In the genomic region with DNA sequence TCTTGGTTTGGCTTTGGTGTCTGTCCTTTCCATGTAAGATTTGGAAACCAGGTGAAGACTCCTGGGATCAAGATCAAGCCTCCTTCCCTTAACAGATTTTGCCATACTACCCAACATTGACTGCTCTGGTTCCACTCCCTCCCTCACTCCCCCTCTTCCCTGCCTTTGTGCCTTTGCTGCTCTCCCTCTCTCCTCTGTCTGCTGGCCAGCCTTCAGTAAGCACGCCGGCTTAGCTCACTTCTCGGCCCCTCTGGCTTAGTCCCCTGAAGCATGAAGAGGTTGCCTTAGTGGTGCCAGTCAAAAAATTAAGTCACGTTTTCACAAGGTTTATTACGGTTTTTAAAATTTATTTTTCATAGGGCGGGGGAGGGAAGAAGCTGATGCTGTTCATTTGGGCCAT, we compare ENCODE assay signal across 18 cellular contexts. TPM values are rescaled to one million over a fixed set of nuclear protein-coding genes. Genes with fewer than 3 reads are reported as not detected.
A peak's percentile ranks its signal among the peaks of the same experiment; 100 is the strongest.
DNase-seq lines count a peak whose midpoint lies in the region; ATAC-seq, FAIRE-seq and TF ChIP-seq lines count a peak whose summit lies in the region.
"Had no signal": no experiment of that assay in that cellular context is flagged by ENCODE, and none has a peak within 500 bp of the region (broad histone marks: within the 10 kb centered on the region; RNA-seq: fewer than 3 reads in every experiment).

No MANE protein-coding gene starts in this region.

- intact Hi-C loops in activated T-helper 1 cell treated with anti-CD3 and anti-CD28 coated beads, Interleukin-12 subunit alpha, Interleukin-12 subunit beta, Interleukin-2, Interleukin-4 antibody, amounts not matched to agents 30 ng/mL and 10 ng/mL and 1 ng/mL, durations not matched to agents 14 hours and 24 hours and 36 hours (cut with micrococcal nuclease), result no loop called here

- no peak for ATAC-seq in stimulated activated memory B cell treated with anti-CD40 and anti-IgM and Interleukin-4, amounts not matched to agents 10 μg/mL and 1 μg/mL and 100 μg/mL, for 72 hours
- ATAC-seq: GM12878 had no signal

- H3K4me1 Mint-ChIP-seq in stimulated activated memory B cell treated with anti-CD40 and anti-IgM and Interleukin-4, amounts not matched to agents 10 μg/mL and 1 μg/mL and 100 μg/mL, for 72 hours, result no peaks in the 10 kb centered on the region
- H3K4me1 Mint-ChIP-seq in activated T-helper 1 cell treated with anti-CD3 and anti-CD28 coated beads, Interleukin-12 subunit alpha, Interleukin-12 subunit beta, Interleukin-2, Interleukin-4 antibody, amounts not matched to agents 30 ng/mL and 10 ng/mL and 1 ng/mL, durations not matched to agents 14 hours and 24 hours and 36 hours (ENCODE audit: low read depth), result no peaks in the 10 kb centered on the region
- H3K4me1 Mint-ChIP-seq: B cell had no signal

- H3K27ac Mint-ChIP-seq in stimulated activated memory B cell treated with anti-CD40 and anti-IgM and Interleukin-4, amounts not matched to agents 10 μg/mL and 1 μg/mL and 100 μg/mL, for 72 hours, result no peak overlapping the region
- H3K27ac Mint-ChIP-seq in activated T-helper 1 cell treated with anti-CD3 and anti-CD28 coated beads, Interleukin-12 subunit alpha, Interleukin-12 subunit beta, Interleukin-2, Interleukin-4 antibody, amounts not matched to agents 30 ng/mL and 10 ng/mL and 1 ng/mL, durations not matched to agents 14 hours and 24 hours and 36 hours, result no peak overlapping the region
- H3K27ac Mint-ChIP-seq: B cell; CD4-positive, alpha-beta T cell; IgD-negative memory B cell had no signal

- H3K27me3 ChIP-seq in WERI-Rb-1 (ENCODE audit: insufficient read depth, low read depth, severe bottlenecking), result peaks cover 33% of the 10 kb centered on the region

- H3K4me3 Mint-ChIP-seq in stimulated activated memory B cell treated with anti-CD40 and anti-IgM and Interleukin-4, amounts not matched to agents 10 μg/mL and 1 μg/mL and 100 μg/mL, for 72 hours, result peak overlapping the region; percentile 13
- no peak overlapping the region for H3K4me3 Mint-ChIP-seq in activated T-helper 1 cell treated with anti-CD3 and anti-CD28 coated beads, Interleukin-12 subunit alpha, Interleukin-12 subunit beta, Interleukin-2, Interleukin-4 antibody, amounts not matched to agents 30 ng/mL and 10 ng/mL and 1 ng/mL, durations not matched to agents 14 hours and 24 hours and 36 hours
- H3K4me3 Mint-ChIP-seq: B cell; CD4-positive, alpha-beta T cell; IgD-negative memory B cell had no signal

- peak; percentile 16 for DNase-seq in WERI-Rb-1
- DNase-seq in ecto neural progenitor cell (ENCODE audit: low spot score), result peak; percentile 47
- no peak for DNase-seq in activated T-helper 1 cell treated with anti-CD3 and anti-CD28 coated beads, Interleukin-12 subunit alpha, Interleukin-12 subunit beta, Interleukin-2, Interleukin-4 antibody, amounts not matched to agents 30 ng/mL and 10 ng/mL and 1 ng/mL, durations not matched to agents 14 hours and 24 hours and 36 hours (ENCODE audit: low spot score)
- DNase-seq in NCI-H526 treated with DMSO at 0.1 percent for 48 hours (lab: John Stamatoyannopoulos, UW), result no peak
- DNase-seq in NCI-H2107 (lab: John Stamatoyannopoulos, UW), result no peak
- DNase-seq: C1 segment of cervical spinal cord; Calu3; CD4-positive, alpha-beta T cell; DMS79; H9 had no signal

- no peak overlapping the region for H3K27ac ChIP-seq in WERI-Rb-1

- no peaks in the 10 kb centered on the region for H3K36me3 ChIP-seq in WERI-Rb-1

- H3K4me3 ChIP-seq in WERI-Rb-1 (ENCODE audit: low read depth, low read length), result no peak overlapping the region
- H3K4me3 ChIP-seq: GM12878 had no signal

- FAIRE-seq in islet of Langerhans (lab: Jason Lieb, UNC), result peak; percentile 72
- FAIRE-seq: A204.1, GM12878 had no signal

- no peak for TF ChIP-seq CTCF in WERI-Rb-1 (IDR thresholded peaks at IDR 0.05; ENCODE audit: low read depth, low read length)

- no peaks in the 10 kb centered on the region for H3K9me3 ChIP-seq in WERI-Rb-1 (ENCODE audit: severe bottlenecking)

- H3K9me3 Mint-ChIP-seq in stimulated activated memory B cell treated with anti-CD40 and anti-IgM and Interleukin-4, amounts not matched to agents 10 μg/mL and 1 μg/mL and 100 μg/mL, for 72 hours, result no peaks in the 10 kb centered on the region
- no peaks in the 10 kb centered on the region for H3K9me3 Mint-ChIP-seq in activated T-helper 1 cell treated with anti-CD3 and anti-CD28 coated beads, Interleukin-12 subunit alpha, Interleukin-12 subunit beta, Interleukin-2, Interleukin-4 antibody, amounts not matched to agents 30 ng/mL and 10 ng/mL and 1 ng/mL, durations not matched to agents 14 hours and 24 hours and 36 hours
- H3K9me3 Mint-ChIP-seq: CD4-positive, alpha-beta T cell; IgD-negative memory B cell had no signal

- peaks cover 9% of the 10 kb centered on the region for H3K27me3 Mint-ChIP-seq in stimulated activated memory B cell treated with anti-CD40 and anti-IgM and Interleukin-4, amounts not matched to agents 10 μg/mL and 1 μg/mL and 100 μg/mL, for 72 hours
- peaks cover 2% of the 10 kb centered on the region for H3K27me3 Mint-ChIP-seq in activated T-helper 1 cell treated with anti-CD3 and anti-CD28 coated beads, Interleukin-12 subunit alpha, Interleukin-12 subunit beta, Interleukin-2, Interleukin-4 antibody, amounts not matched to agents 30 ng/mL and 10 ng/mL and 1 ng/mL, durations not matched to agents 14 hours and 24 hours and 36 hours (ENCODE audit: insufficient read depth)

- no peaks in the 10 kb centered on the region for H3K36me3 Mint-ChIP-seq in stimulated activated memory B cell treated with anti-CD40 and anti-IgM and Interleukin-4, amounts not matched to agents 10 μg/mL and 1 μg/mL and 100 μg/mL, for 72 hours
- no peaks in the 10 kb centered on the region for H3K36me3 Mint-ChIP-seq in activated T-helper 1 cell treated with anti-CD3 and anti-CD28 coated beads, Interleukin-12 subunit alpha, Interleukin-12 subunit beta, Interleukin-2, Interleukin-4 antibody, amounts not matched to agents 30 ng/mL and 10 ng/mL and 1 ng/mL, durations not matched to agents 14 hours and 24 hours and 36 hours (ENCODE audit: low read depth)
- H3K36me3 Mint-ChIP-seq: IgD-negative memory B cell had no signal

RNA-seq across cellular contexts. Expression of a gene that starts 6.0 kb away (rescaled TPM):
- not detected in 2 replicates for total RNA-seq in activated T-helper 1 cell treated with anti-CD3 and anti-CD28 coated beads, Interleukin-12 subunit alpha, Interleukin-12 subunit beta, Interleukin-2, Interleukin-4 antibody, amounts not matched to agents 30 ng/mL and 10 ng/mL and 1 ng/mL, durations not matched to agents 14 hours and 24 hours and 36 hours
- total RNA-seq: B cell; Calu3; CD4-positive, alpha-beta T cell; G401; HT1080 had no signal

Comparison
In these comparisons a context has a peak if more than half of its experiments do, and no peak if none do; other contexts are left out.
1. DNase-seq: peak in WERI-Rb-1 (single experiment) and ecto neural progenitor cell (single experiment); none in activated T-helper 1 cell treated with anti-CD3 and anti-CD28 coated beads, Interleukin-12 subunit alpha, Interleukin-12 subunit beta, Interleukin-2, Interleukin-4 antibody, amounts not matched to agents 30 ng/mL and 10 ng/mL and 1 ng/mL, durations not matched to agents 14 hours and 24 hours and 36 hours (single experiment), NCI-H526 treated with DMSO at 0.1 percent for 48 hours (single experiment) and NCI-H2107 (single experiment).